9 cellular contexts compared by ENCODE assay signal in the genomic region with DNA sequence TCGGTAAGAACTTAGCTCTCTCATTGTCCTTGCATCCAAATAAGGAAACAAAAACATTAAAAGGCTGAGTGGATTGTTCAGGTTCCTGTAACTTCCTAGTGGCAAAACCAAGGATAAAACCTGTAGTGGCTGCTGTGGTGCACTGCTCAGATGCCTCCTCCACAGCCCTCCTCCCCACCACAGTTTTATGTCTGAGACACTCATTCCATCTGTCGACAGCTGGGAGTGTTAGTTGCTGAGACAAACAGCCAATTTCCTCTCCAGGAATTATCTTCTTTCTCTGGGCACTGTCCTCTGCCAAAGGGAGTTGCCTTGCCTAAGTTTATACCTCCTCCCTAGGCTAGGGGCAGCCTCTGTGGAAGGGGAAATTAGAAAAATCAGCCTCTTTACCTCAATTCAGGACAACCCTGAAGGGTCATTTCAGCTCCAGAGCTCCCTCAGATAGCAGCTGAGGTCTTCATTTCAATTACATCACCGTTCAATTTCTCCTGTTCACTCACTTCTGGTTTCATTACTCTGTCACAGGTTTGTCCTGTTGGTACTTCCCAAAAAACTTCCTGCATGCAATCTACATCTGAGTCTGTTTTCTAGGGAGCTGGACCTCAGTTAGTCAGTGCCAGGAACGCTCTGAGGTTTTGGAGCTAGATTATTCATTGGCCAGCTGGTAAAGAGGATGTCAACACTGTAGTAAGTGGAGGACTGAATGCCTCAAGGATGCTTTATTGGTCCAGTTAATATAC.
A peak's percentile ranks its signal among the peaks of the same experiment; 100 is the strongest.
DNase-seq lines count a peak whose midpoint lies in the region; ATAC-seq and TF ChIP-seq lines count a peak whose summit lies in the region.
"Had no signal": no experiment of that assay in that cellular context is flagged by ENCODE, and none has a peak within 500 bp of the region (broad histone marks: within the 10 kb centered on the region; RNA-seq: fewer than 3 reads in every experiment).

No MANE protein-coding gene starts in this region.

- WGBS in SK-N-SH (ENCODE audit: low lambda C conversion rate) = 79% methylated on average over 4 of the region's 4 CpGs
- WGBS in right cardiac atrium = 11% methylated on average over 4 of the region's 4 CpGs

- TF ChIP-seq RAD21 in SK-N-SH (IDR thresholded peaks at IDR 0.05; ENCODE audit: low read length) = no peak

- H3K27ac ChIP-seq in SK-N-SH (ENCODE audit: low read depth in 2 of 2, low read length in 1 of 2) (no peak overlapping the region; a peak in 1 of 4 replicates), right cardiac atrium (ENCODE audit: low read length) (no peak overlapping the region)
- H3K27ac ChIP-seq: ovary had no signal

- H3K9me3 ChIP-seq in SK-N-SH (no peaks in the 10 kb centered on the region), right cardiac atrium (ENCODE audit: control insufficient read depth, low read length) (peaks cover 3% of the 10 kb centered on the region)

- ATAC-seq in SK-N-SH treated with all-trans-retinoic acid at 6 μM for 48 hours (peak; percentile 93), right cardiac atrium (peak; percentile 95 to 97), GM18519 (IDR thresholded peaks at IDR 0.05; ENCODE audit: low FRiP score, unreplicated experiment) (no peak)
- ATAC-seq in activated CD4-positive, CD25-positive, alpha-beta regulatory T cell treated with anti-CD3 and anti-CD28 coated beads, Interleukin-2, amount 50 U/mL, for 24 hours = no peak

- H4K20me1 ChIP-seq in SK-N-SH (ENCODE audit: insufficient read depth) = no peaks in the 10 kb centered on the region

- no peak overlapping the region for H3K9ac ChIP-seq in SK-N-SH

- H3K9me2 ChIP-seq in SK-N-SH = no peaks in the 10 kb centered on the region

- peaks cover 0 to 2% of the 10 kb centered on the region in 2 experiments; a peak in 1 of 4 replicates for H3K4me1 ChIP-seq in SK-N-SH (ENCODE audit: control insufficient read depth in 1 of 2, insufficient read depth in 2 of 2, low read depth in 1 of 2, low read length in 1 of 2)
- no peaks in the 10 kb centered on the region for H3K4me1 ChIP-seq in right cardiac atrium (ENCODE audit: control insufficient read depth, insufficient read depth, low read length)

- H2AFZ ChIP-seq in SK-N-SH (ENCODE audit: low read depth) = no peak overlapping the region

- no peaks in the 10 kb centered on the region for H3K27me3 ChIP-seq in SK-N-SH (ENCODE audit: insufficient read depth)
- H3K27me3 ChIP-seq in right cardiac atrium (ENCODE audit: control insufficient read depth, insufficient read depth) = no peaks in the 10 kb centered on the region
- H3K27me3 ChIP-seq: ovary had no signal

- DNase-seq in SK-N-SH (no peak), OCI-M1 (lab: John Stamatoyannopoulos, UW) (peak; percentile 48), right cardiac atrium (peak in 2 of 3 donors; percentile 14 to 39), superior temporal gyrus (ENCODE audit: extremely low spot score) (peak; percentile 60), ACHN (no peak)

- intact Hi-C loops in right cardiac atrium (cut with DNase I) = no loop called here

- in situ Hi-C loops in ACHN (cut with HindIII; ENCODE audit: low pct_ligation_motif_present, low pct_unique_long_range_greater_than_20kb, low sequenced_read_pairs) = no loop called here

- no peak for TF ChIP-seq CTCF in SK-N-SH (IDR thresholded peaks at IDR 0.05)

- H3K79me2 ChIP-seq in SK-N-SH (ENCODE audit: insufficient read depth) = no peaks in the 10 kb centered on the region

- H3F3A ChIP-seq in SK-N-SH (replicated peaks; ENCODE audit: insufficient read depth) = no peaks in the 10 kb centered on the region

- CTCF ChIA-PET in SK-N-SH (lab: Yijun Ruan, JAX) = interaction anchor here (0.6 kb wide), 1 partner anchor 9 kb away, joined by 3 read pairs; no protein-coding TSS in a partner anchor

- POLR2A ChIA-PET in SK-N-SH (lab: Yijun Ruan, JAX) = no interaction called here

- H3K36me3 ChIP-seq in SK-N-SH (replicated peaks in 1 of 2; ENCODE audit: control insufficient read depth in 1 of 2, insufficient read depth in 2 of 2, low read length in 1 of 2) = no peaks in the 10 kb centered on the region
- H3K36me3 ChIP-seq: ovary had no signal

- no peak for TF ChIP-seq EP300 in SK-N-SH (IDR thresholded peaks at IDR 0.05; ENCODE audit: borderline replicate concordance in 1 of 2, low read depth in 1 of 2, low read length in 1 of 2)

- no peak overlapping the region for H3K4me3 ChIP-seq in SK-N-SH (ENCODE audit: low read depth in 2 of 2, low read length in 1 of 2)
- H3K4me3 ChIP-seq in right cardiac atrium (ENCODE audit: low read length) = no peak overlapping the region
- H3K4me3 ChIP-seq: ovary had no signal

- H3K4me2 ChIP-seq in SK-N-SH = no peak overlapping the region

TF ChIP-seq in SK-N-SH treated with all-trans-retinoic acid at 6 μM for 48 hours, 23 proteins besides CTCF, POLR2A, EP300 and RAD21:
- TF ChIP-seq ZFP30 (CRISPR knock-in tag; IDR thresholded peaks at IDR 0.05) = no peak

TF ChIP-seq in SK-N-SH, 30 proteins besides CTCF, POLR2A, EP300 and RAD21:
- no peak for TF ChIP-seq MXI1 (IDR thresholded peaks at IDR 0.05; ENCODE audit: low read depth, low read length)
- TF ChIP-seq ELF1 (IDR thresholded peaks at IDR 0.05) = no peak
- TF ChIP-seq, protein P1, sequence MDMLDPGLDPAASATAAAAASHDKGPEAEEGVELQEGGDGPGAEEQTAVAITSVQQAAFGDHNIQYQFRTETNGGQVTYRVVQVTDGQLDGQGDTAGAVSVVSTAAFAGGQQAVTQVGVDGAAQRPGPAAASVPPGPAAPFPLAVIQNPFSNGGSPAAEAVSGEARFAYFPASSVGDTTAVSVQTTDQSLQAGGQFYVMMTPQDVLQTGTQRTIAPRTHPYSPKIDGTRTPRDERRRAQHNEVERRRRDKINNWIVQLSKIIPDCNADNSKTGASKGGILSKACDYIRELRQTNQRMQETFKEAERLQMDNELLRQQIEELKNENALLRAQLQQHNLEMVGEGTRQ (IDR thresholded peaks at IDR 0.05; ENCODE audit: borderline replicate concordance, low read depth, low read length) = no peak
- TF ChIP-seq TCF12 (IDR thresholded peaks at IDR 0.05) = no peak
- TF ChIP-seq, protein P2, sequence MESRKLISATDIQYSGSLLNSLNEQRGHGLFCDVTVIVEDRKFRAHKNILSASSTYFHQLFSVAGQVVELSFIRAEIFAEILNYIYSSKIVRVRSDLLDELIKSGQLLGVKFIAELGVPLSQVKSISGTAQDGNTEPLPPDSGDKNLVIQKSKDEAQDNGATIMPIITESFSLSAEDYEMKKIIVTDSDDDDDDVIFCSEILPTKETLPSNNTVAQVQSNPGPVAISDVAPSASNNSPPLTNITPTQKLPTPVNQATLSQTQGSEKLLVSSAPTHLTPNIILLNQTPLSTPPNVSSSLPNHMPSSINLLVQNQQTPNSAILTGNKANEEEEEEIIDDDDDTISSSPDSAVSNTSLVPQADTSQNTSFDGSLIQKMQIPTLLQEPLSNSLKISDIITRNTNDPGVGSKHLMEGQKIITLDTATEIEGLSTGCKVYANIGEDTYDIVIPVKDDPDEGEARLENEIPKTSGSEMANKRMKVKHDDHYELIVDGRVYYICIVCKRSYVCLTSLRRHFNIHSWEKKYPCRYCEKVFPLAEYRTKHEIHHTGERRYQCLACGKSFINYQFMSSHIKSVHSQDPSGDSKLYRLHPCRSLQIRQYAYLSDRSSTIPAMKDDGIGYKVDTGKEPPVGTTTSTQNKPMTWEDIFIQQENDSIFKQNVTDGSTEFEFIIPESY (IDR thresholded peaks at IDR 0.05; ENCODE audit: borderline replicate concordance, low read depth) = no peak
- TF ChIP-seq EZH2phosphoT487 (IDR thresholded peaks at IDR 0.05; ENCODE audit: borderline replicate concordance, low read depth) = no peak
- TF ChIP-seq FOXJ3 (CRISPR knock-in tag; IDR thresholded peaks at IDR 0.05) = no peak
- TF ChIP-seq YY1 (IDR thresholded peaks at IDR 0.05; ENCODE audit: low read depth) = no peak
- TF ChIP-seq RXRA (IDR thresholded peaks at IDR 0.05; ENCODE audit: borderline replicate concordance, low read depth) = no peak

Comparison
In these comparisons a context has a peak if more than half of its experiments do, and no peak if none do; other contexts are left out.
1. ATAC-seq: peak in SK-N-SH treated with all-trans-retinoic acid at 6 μM for 48 hours (single experiment) and right cardiac atrium (2 of 2); none in activated CD4-positive, CD25-positive, alpha-beta regulatory T cell treated with anti-CD3 and anti-CD28 coated beads, Interleukin-2, amount 50 U/mL, for 24 hours (0 of 2) and GM18519 (single experiment).
2. DNase-seq: peak in OCI-M1 (single experiment), right cardiac atrium (2 of 3) and superior temporal gyrus (single experiment); none in SK-N-SH (single experiment) and ACHN (single experiment).